ENCODE assay signal across 11 cellular contexts in the genomic region with DNA sequence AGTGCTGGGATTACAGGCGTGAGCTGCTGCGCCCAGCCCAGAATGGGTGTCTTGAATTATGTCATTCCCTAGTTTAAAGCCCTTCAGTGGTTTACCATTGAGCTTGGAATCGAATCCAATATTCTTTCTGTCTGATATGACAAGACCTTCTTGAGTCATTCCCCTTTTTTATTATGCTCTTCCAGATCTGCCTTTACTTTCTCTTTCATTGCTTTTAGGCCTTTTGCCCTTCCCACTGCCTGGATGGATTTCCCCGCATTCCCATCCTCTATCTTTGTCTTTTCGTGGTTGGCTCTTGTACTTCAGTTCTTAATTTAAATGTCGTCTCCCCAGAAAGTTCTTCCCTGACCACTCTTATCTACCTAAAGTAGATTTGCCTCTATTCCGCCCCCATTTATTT. TPM values are rescaled to one million over a fixed set of nuclear protein-coding genes. Genes with fewer than 3 reads are reported as not detected.
DNase-seq lines count a peak whose midpoint lies in the region; FAIRE-seq and TF ChIP-seq lines count a peak whose summit lies in the region.
"Had no signal": no experiment of that assay in that cellular context is flagged by ENCODE, and none has a peak within 500 bp of the region (broad histone marks: within the 10 kb centered on the region; RNA-seq: fewer than 3 reads in every experiment).

No MANE protein-coding gene starts in this region.

- peaks cover 19% of the 10 kb centered on the region for H3K36me3 Mint-ChIP-seq in T-helper 1 cell treated with Interleukin-12 subunit alpha and Interleukin-12 subunit beta and Interleukin-4 antibody, amounts not matched to agents 30 μg/mL and 1 μg/mL, for 36 hours (ENCODE audit: low read depth)

- H3K4me1 Mint-ChIP-seq in T-helper 1 cell treated with Interleukin-12 subunit alpha and Interleukin-12 subunit beta and Interleukin-4 antibody, amounts not matched to agents 30 μg/mL and 1 μg/mL, for 36 hours (ENCODE audit: low read depth): peaks cover 34% of the 10 kb centered on the region

- H3K27me3 ChIP-seq in SU-DHL-6 (ENCODE audit: low read length) (no peaks in the 10 kb centered on the region), fibroblast of lung (ENCODE audit: control insufficient read depth, insufficient read depth, low read length) (no peaks in the 10 kb centered on the region), smooth muscle cell (ENCODE audit: low read depth) (no peaks in the 10 kb centered on the region), brain microvascular endothelial cell (replicated peaks) (no peaks in the 10 kb centered on the region)

- H3K9me2 ChIP-seq in SU-DHL-6 (replicated peaks; ENCODE audit: insufficient read depth, low read length): no peaks in the 10 kb centered on the region

- no peak for FAIRE-seq in frontal cortex (lab: Jason Lieb, UNC)

- no peak overlapping the region for H3K9ac ChIP-seq in SU-DHL-6 (ENCODE audit: low read length)
- no peak overlapping the region for H3K9ac ChIP-seq in fibroblast of lung (ENCODE audit: insufficient read depth, low read length)
- no peak overlapping the region for H3K9ac ChIP-seq in smooth muscle cell (ENCODE audit: low read depth)

- peaks cover 24% of the 10 kb centered on the region for H3K4me1 ChIP-seq in fibroblast of lung (ENCODE audit: control insufficient read depth, extremely low read depth, insufficient read depth, low read length)
- peaks cover 20% of the 10 kb centered on the region for H3K4me1 ChIP-seq in smooth muscle cell (ENCODE audit: low read depth)

- H3K36me3 ChIP-seq in SU-DHL-6 (ENCODE audit: low read length): peaks cover 1% of the 10 kb centered on the region; the same call in 1 of the 2 replicates
- no peaks in the 10 kb centered on the region for H3K36me3 ChIP-seq in fibroblast of lung (ENCODE audit: control insufficient read depth, insufficient read depth, low read length)
- no peaks in the 10 kb centered on the region for H3K36me3 ChIP-seq in smooth muscle cell (ENCODE audit: low read depth)
- H3K36me3 ChIP-seq in brain microvascular endothelial cell (replicated peaks): no peaks in the 10 kb centered on the region

- H2AFZ ChIP-seq in SU-DHL-6 (ENCODE audit: low read depth, low read length, severe bottlenecking) (no peak overlapping the region), fibroblast of lung (ENCODE audit: low read length) (no peak overlapping the region), smooth muscle cell (ENCODE audit: low read depth) (no peak overlapping the region)

- peak overlapping the region; percentile 85 for H3K4me3 Mint-ChIP-seq in T-helper 1 cell treated with Interleukin-12 subunit alpha and Interleukin-12 subunit beta and Interleukin-4 antibody, amounts not matched to agents 30 μg/mL and 1 μg/mL, for 36 hours

- peaks cover 17% of the 10 kb centered on the region for H3K79me2 ChIP-seq in SU-DHL-6 (ENCODE audit: insufficient read depth, low read length)
- H3K79me2 ChIP-seq in fibroblast of lung (ENCODE audit: control insufficient read depth, insufficient read depth, low read length): peaks cover 58% of the 10 kb centered on the region
- peaks cover 47% of the 10 kb centered on the region for H3K79me2 ChIP-seq in smooth muscle cell (ENCODE audit: low read depth)

- H3K9me3 ChIP-seq in SU-DHL-6 (ENCODE audit: insufficient read depth, low read length) (no peaks in the 10 kb centered on the region), fibroblast of lung (ENCODE audit: control insufficient read depth, insufficient read depth, low read depth, low read length) (no peaks in the 10 kb centered on the region), smooth muscle cell (replicated peaks; ENCODE audit: low read depth) (no peaks in the 10 kb centered on the region)

- peak overlapping the region; percentile 65 for H3K4me2 ChIP-seq in SU-DHL-6 (ENCODE audit: low read depth, low read length, poor library complexity, severe bottlenecking)
- peak overlapping the region; percentile 100 for H3K4me2 ChIP-seq in fibroblast of lung (ENCODE audit: extremely low read depth, insufficient read depth, low read length)
- H3K4me2 ChIP-seq in smooth muscle cell: peak overlapping the region; percentile 94

- DNase-seq in T-helper 1 cell: no peak
- DNase-seq in fibroblast of lung (ENCODE audit: low read depth in 2 of 2): peak; percentile 17 to 40
- no peak for DNase-seq in smooth muscle cell (lab: John Stamatoyannopoulos, UW; ENCODE audit: unreplicated experiment)
- DNase-seq in frontal cortex (ENCODE audit: low spot score in 2 of 2): no peak
- no peak for DNase-seq in NOMO-1 (lab: John Stamatoyannopoulos, UW; ENCODE audit: unreplicated experiment in 2 of 2)
- DNase-seq in brain microvascular endothelial cell: no peak
- DNase-seq: 8988T; Right ventricle myocardium superior; stimulated activated CD4-positive, alpha-beta T cell treated with anti-CD3 and anti-CD28 coated beads, Interleukin-4, amount 100 ng/mL, for 1 hour had no signal

- H3K27me3 Mint-ChIP-seq in T-helper 1 cell treated with Interleukin-12 subunit alpha and Interleukin-12 subunit beta and Interleukin-4 antibody, amounts not matched to agents 30 μg/mL and 1 μg/mL, for 36 hours (ENCODE audit: low read depth): peaks cover 4% of the 10 kb centered on the region

- peak overlapping the region; percentile 84 for H3K27ac Mint-ChIP-seq in T-helper 1 cell treated with Interleukin-12 subunit alpha and Interleukin-12 subunit beta and Interleukin-4 antibody, amounts not matched to agents 30 μg/mL and 1 μg/mL, for 36 hours

- no peak for TF ChIP-seq CTCF in SU-DHL-6 (IDR thresholded peaks at IDR 0.05; ENCODE audit: insufficient read depth, low read length, poor library complexity, severe bottlenecking)
- TF ChIP-seq CTCF in fibroblast of lung (conservative IDR thresholded peaks at IDR 0.05 in 1 of 2, IDR thresholded peaks at IDR 0.05 in 1 of 2; ENCODE audit: low read depth in 1 of 2, low read length in 2 of 2): no peak
- TF ChIP-seq CTCF in smooth muscle cell (IDR thresholded peaks at IDR 0.05; ENCODE audit: borderline replicate concordance, insufficient read depth, poor library complexity, severe bottlenecking): no peak
- TF ChIP-seq CTCF in brain microvascular endothelial cell (IDR thresholded peaks at IDR 0.05; ENCODE audit: low read depth, low read length, missing control alignments): no peak

- H4K20me1 ChIP-seq in SU-DHL-6 (ENCODE audit: low read depth, low read length) (no peaks in the 10 kb centered on the region; the same call in 1 of the 2 replicates), fibroblast of lung (ENCODE audit: control insufficient read depth, extremely low read depth, insufficient read depth, low read length) (no peaks in the 10 kb centered on the region), smooth muscle cell (ENCODE audit: low read depth) (peaks cover 51% of the 10 kb centered on the region)

- peaks cover 19% of the 10 kb centered on the region; the same call in 1 of the 2 replicates for H3F3A ChIP-seq in SU-DHL-6 (ENCODE audit: insufficient read depth)
- peaks cover 6% of the 10 kb centered on the region for H3F3A ChIP-seq in smooth muscle cell (ENCODE audit: low read depth)

- whole genome bisulfite sequencing in smooth muscle cell (ENCODE audit: low lambda C conversion rate): 84% methylated on average over 7 of the region's 7 CpGs

- in situ Hi-C loops in brain microvascular endothelial cell (cut with HindIII; ENCODE audit: low pct_ligation_motif_present, low sequenced_read_pairs): no loop called here

- no peaks in the 10 kb centered on the region for H3K9me3 Mint-ChIP-seq in T-helper 1 cell treated with Interleukin-12 subunit alpha and Interleukin-12 subunit beta and Interleukin-4 antibody, amounts not matched to agents 30 μg/mL and 1 μg/mL, for 36 hours

- no peak overlapping the region for H3K27ac ChIP-seq in SU-DHL-6 (ENCODE audit: low read depth, low read length)
- peak overlapping the region; percentile 14 for H3K27ac ChIP-seq in fibroblast of lung (ENCODE audit: insufficient read depth, low read length)
- no peak overlapping the region for H3K27ac ChIP-seq in smooth muscle cell (ENCODE audit: low read depth)
- no peak overlapping the region for H3K27ac ChIP-seq in brain microvascular endothelial cell

- H3K4me3 ChIP-seq in SU-DHL-6 (ENCODE audit: insufficient read depth, low read length, poor library complexity, severe bottlenecking) (no peak overlapping the region), fibroblast of lung (replicated peaks in 1 of 4; ENCODE audit: control extremely low read depth in 1 of 4, insufficient read depth in 1 of 4, low read depth in 3 of 4, low read length in 4 of 4) (peak overlapping the region; percentile 68 to 98 (median 82)), smooth muscle cell (peak overlapping the region; percentile 73), brain microvascular endothelial cell (ENCODE audit: low read depth, low read length) (no peak overlapping the region)

RNA-seq across cellular contexts. Expression of a gene that starts 1.6 kb away (rescaled TPM):
- total RNA-seq in fibroblast of lung (55.7 and 83.4 TPM in 2 replicates), smooth muscle cell (21.7 and 30.2 TPM in 2 replicates), frontal cortex (53.4 TPM)
- polyA plus RNA-seq in fibroblast of lung (42.5 and 43.3 TPM in 2 replicates), smooth muscle cell (40.7 and 44.8 TPM in 2 replicates)
- 33.0 and 38.0 TPM in 2 replicates for polyA plus RNA-seq in fibroblast of lung (2012)
- 32.5 and 34.3 TPM in 2 replicates for polyA minus RNA-seq in fibroblast of lung (ENCODE audit: low replicate concordance)

RNA-seq across cellular contexts. Expression of a gene that starts 18.3 kb away (rescaled TPM):
- total RNA-seq in fibroblast of lung (16.9 and 18.8 TPM in 2 replicates), smooth muscle cell (19.1 and 19.8 TPM in 2 replicates), frontal cortex (29.8 TPM)
- polyA plus RNA-seq in fibroblast of lung (17.9 and 19.4 TPM in 2 replicates), smooth muscle cell (13.1 and 14.7 TPM in 2 replicates)
- 10.3 and 12.5 TPM in 2 replicates for polyA plus RNA-seq in fibroblast of lung (2012)
- polyA minus RNA-seq in fibroblast of lung (ENCODE audit: low replicate concordance): 7.4 and 7.9 TPM in 2 replicates

Comparison
In these comparisons a context has a peak if more than half of its experiments do, and no peak if none do; other contexts are left out.
1. DNase-seq: peak in fibroblast of lung (2 of 2); none in T-helper 1 cell (0 of 5), smooth muscle cell (single experiment), frontal cortex (0 of 2), NOMO-1 (0 of 2) and brain microvascular endothelial cell (single experiment).
2. H3K4me3 ChIP-seq: peak in fibroblast of lung (4 of 4) and smooth muscle cell (single experiment); none in SU-DHL-6 (single experiment) and brain microvascular endothelial cell (single experiment).
3. Peak in every context shown above with its lines, with median percentiles within 50 percentile points of each other: H3K4me2 ChIP-seq.